In genomic region chr13:45718063-45718462, GRCh38 we compare ENCODE assay signal across 8 cellular contexts. TPM values are rescaled to one million over a fixed set of nuclear protein-coding genes. Genes with fewer than 3 reads are reported as not detected.
DNase-seq lines count a peak whose midpoint lies in the region; ATAC-seq and TF ChIP-seq lines count a peak whose summit lies in the region.

No MANE protein-coding gene starts in this region.

- ATAC-seq in GM19372 (IDR thresholded peaks at IDR 0.05; ENCODE audit: low read depth, unreplicated experiment), result peak; percentile 56
- ATAC-seq in GM21423 (IDR thresholded peaks at IDR 0.05; ENCODE audit: unreplicated experiment), result no peak
- no peak for ATAC-seq in GM19324 (IDR thresholded peaks at IDR 0.05; ENCODE audit: low FRiP score, unreplicated experiment)
- no peak for ATAC-seq in HG02938 (IDR thresholded peaks at IDR 0.05; ENCODE audit: unreplicated experiment)

- no peak for TF ChIP-seq POLR2A in esophagus squamous epithelium (IDR thresholded peaks at IDR 0.05)
- TF ChIP-seq POLR2A in vagina (IDR thresholded peaks at IDR 0.05), result no peak

- POLR2A ChIA-PET in BJ (lab: Charles Lee), result no interaction called here

- H3K36me3 ChIP-seq in BJ (ENCODE audit: control insufficient read depth, insufficient read depth, low read length) (no peaks in the 10 kb centered on the region), esophagus squamous epithelium (no peaks in the 10 kb centered on the region), vagina (no peaks in the 10 kb centered on the region)

- CTCF ChIA-PET in BJ (lab: Yijun Ruan, JAX), result interaction anchor here (1.3 to 1.4 kb wide), 2 partner anchors 46 to 94 kb away, joined by 3 read pairs; no protein-coding TSS in a partner anchor

- no peak overlapping the region for H3K27ac ChIP-seq in esophagus squamous epithelium
- H3K27ac ChIP-seq in vagina, result no peak overlapping the region

- 51 to 56% methylated on average over 5 of the region's 5 CpGs for WGBS in esophagus squamous epithelium, 2 donors

- TF ChIP-seq CTCF in BJ (IDR thresholded peaks at IDR 0.05; ENCODE audit: insufficient read depth, low read depth, low read length) (peak; percentile 42), esophagus squamous epithelium (IDR thresholded peaks at IDR 0.05) (peak in 5 of 6 experiments; percentile 10 to 51 (median 15)), vagina (IDR thresholded peaks at IDR 0.05) (no peak)

- intact Hi-C loops in esophagus squamous epithelium (cut with DNase I) (no loop called here), vagina (cut with DNase I) (no loop called here)

- peaks cover 0 to 3% (median 0%) of the 10 kb centered on the region in 3 donors for H3K9me3 ChIP-seq in esophagus squamous epithelium
- H3K9me3 ChIP-seq in vagina, result no peaks in the 10 kb centered on the region

- no peak overlapping the region for H3K4me3 ChIP-seq in BJ (ENCODE audit: low read depth, low read length)
- H3K4me3 ChIP-seq in esophagus squamous epithelium, result no peak overlapping the region
- no peak overlapping the region for H3K4me3 ChIP-seq in vagina

- H3K27me3 ChIP-seq in BJ (ENCODE audit: control insufficient read depth, insufficient read depth, low read length), result peaks cover 3% of the 10 kb centered on the region
- H3K27me3 ChIP-seq in esophagus squamous epithelium, result no peaks in the 10 kb centered on the region
- H3K27me3 ChIP-seq in vagina, result no peaks in the 10 kb centered on the region

- H3K4me1 ChIP-seq in esophagus squamous epithelium, result no peaks in the 10 kb centered on the region
- H3K4me1 ChIP-seq in vagina, result no peaks in the 10 kb centered on the region

- DNase-seq in BJ (ENCODE audit: low read depth), result no peak
- DNase-seq in NCI-H748 (lab: John Stamatoyannopoulos, UW; ENCODE audit: unreplicated experiment), result peak; percentile 61
- no peak for DNase-seq in esophagus squamous epithelium (lab: John Stamatoyannopoulos, UW)
- peak; percentile 1 to 5 for DNase-seq in vagina (ENCODE audit: extremely low spot score in 2 of 2)

RNA-seq across cellular contexts. Expression of gene CBY2, which starts 15.9 kb away (rescaled TPM):
- polyA plus RNA-seq in BJ (2011; rRNA removed), result not detected in 2 replicates
- polyA minus RNA-seq in BJ (2011; rRNA and poly(A)+ RNA removed), result not detected in 2 replicates
- not detected for total RNA-seq in esophagus squamous epithelium
- total RNA-seq in vagina, result not detected

Comparison
In these comparisons a context has a peak if more than half of its experiments do, and no peak if none do; other contexts are left out.
1. DNase-seq: peak in NCI-H748 (single experiment) and vagina (2 of 2); none in BJ (single experiment) and esophagus squamous epithelium (single experiment).
2. CTCF ChIP-seq: peak in BJ (single experiment) and esophagus squamous epithelium (5 of 6); none in vagina (0 of 3).